In the genomic region with DNA sequence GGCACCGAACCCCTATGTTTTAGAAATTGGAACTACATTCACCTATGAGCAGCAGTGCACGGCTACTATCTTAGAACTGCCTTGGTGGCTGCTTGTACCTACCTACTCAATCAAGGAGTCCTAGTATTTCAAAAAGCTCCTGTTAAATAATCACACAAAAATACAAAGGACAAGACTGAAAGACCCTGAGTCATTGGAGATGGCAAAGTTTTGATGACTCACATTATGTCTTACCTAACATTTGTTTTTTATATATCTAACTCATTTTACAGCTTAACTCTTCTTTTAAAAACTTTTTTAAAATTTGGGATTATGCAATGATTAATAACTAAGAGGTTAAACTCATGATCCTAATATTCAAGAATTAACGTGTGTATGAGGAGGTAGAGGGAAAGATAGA, we compare ENCODE assay signal across 31 cellular contexts.
"Had no signal": no experiment of that assay in that cellular context is flagged by ENCODE, and none has a peak within 500 bp of the region (broad histone marks: within the 10 kb centered on the region; RNA-seq: fewer than 3 reads in every experiment).

No MANE protein-coding gene starts in this region.

- H3K4me2 ChIP-seq: neural progenitor cell, smooth muscle cell had no signal

- H3K27me3 ChIP-seq: heart right ventricle, neural progenitor cell, right atrium auricular region, uterus had no signal

- H3K4me3 ChIP-seq: coronary artery, heart right ventricle, lower lobe of right lung, neural progenitor cell, right atrium auricular region, smooth muscle cell, uterus had no signal

- H3K36me3 Mint-ChIP-seq: activated naive CD4-positive, alpha-beta T cell treated with anti-CD3 and anti-CD28 coated beads, Interleukin-2, amount 50 U/mL, for 72 hours; natural killer cell; neural progenitor cell; stimulated activated memory B cell treated with anti-CD40 and anti-IgM and Interleukin-4, amounts not matched to agents 10 μg/mL and 1 μg/mL and 100 μg/mL, for 72 hours; type B pancreatic cell had no signal

- H2AFZ ChIP-seq: neural progenitor cell, parathyroid adenoma had no signal

- H3K4me3 Mint-ChIP-seq: activated CD4-positive, alpha-beta T cell treated with anti-CD3 and anti-CD28 coated beads for 36 hours; activated T-cell treated with anti-CD3 and anti-CD28 coated beads, Interleukin-2, amount 50 U/mL, for 72 hours; natural killer cell; neural progenitor cell; stimulated activated memory B cell treated with anti-CD40 and anti-IgM and Interleukin-4, amounts not matched to agents 10 μg/mL and 1 μg/mL and 100 μg/mL, for 72 hours; stimulated activated naive CD8-positive, alpha-beta T cell treated with anti-CD3 and anti-CD28 coated beads, Interleukin-15, amount 100 ng/mL, for 72 hours; type B pancreatic cell had no signal

- H3K4me1 ChIP-seq: heart right ventricle, lower lobe of right lung, parathyroid adenoma, right atrium auricular region, uterus had no signal

- H3K27me3 Mint-ChIP-seq: activated CD4-positive, alpha-beta T cell treated with anti-CD3 and anti-CD28 coated beads for 36 hours; stimulated activated memory B cell treated with anti-CD40 and anti-IgM and Interleukin-4, amounts not matched to agents 10 μg/mL and 1 μg/mL and 100 μg/mL, for 72 hours; stimulated activated naive CD8-positive, alpha-beta T cell treated with anti-CD3 and anti-CD28 coated beads, Interleukin-15, amount 100 ng/mL, for 72 hours; type B pancreatic cell had no signal

- H3K36me3 ChIP-seq: heart right ventricle, lower lobe of right lung, neural progenitor cell, right atrium auricular region, uterus had no signal

- H3K27ac Mint-ChIP-seq: activated CD4-positive, alpha-beta T cell treated with anti-CD3 and anti-CD28 coated beads for 36 hours; activated naive CD4-positive, alpha-beta T cell treated with anti-CD3 and anti-CD28 coated beads, Interleukin-2, amount 50 U/mL, for 72 hours; activated T-cell treated with anti-CD3 and anti-CD28 coated beads, Interleukin-2, amount 50 U/mL, for 72 hours; natural killer cell; neural progenitor cell; stimulated activated memory B cell treated with anti-CD40 and anti-IgM and Interleukin-4, amounts not matched to agents 10 μg/mL and 1 μg/mL and 100 μg/mL, for 72 hours; type B pancreatic cell had no signal

- H3K9me3 Mint-ChIP-seq: neural progenitor cell, type B pancreatic cell had no signal

- H3K27ac ChIP-seq: coronary artery, heart right ventricle, lower lobe of right lung, neural progenitor cell, parathyroid adenoma, right atrium auricular region, uterus had no signal

- DNase-seq: activated CD4-positive, alpha-beta T cell treated with anti-CD3 and anti-CD28 coated beads for 36 hours; activated CD4-positive, alpha-beta T cell treated with anti-CD3 and anti-CD28 coated beads, Interleukin-2, amount 50 U/mL, for 4 hours; activated CD4-positive, CD25-positive, alpha-beta regulatory T cell; activated naive CD4-positive, alpha-beta T cell; activated T-cell treated with anti-CD3 and anti-CD28 coated beads for 4 hours; activated T-cell treated with anti-CD3 and anti-CD28 coated beads, Interleukin-2, amount 50 U/mL, for 72 hours; anterior cingulate cortex; cerebellar nuclear complex; foreskin melanocyte; heart right ventricle; kidney glomerular epithelial cell; lower lobe of right lung; mesendoderm; natural killer cell; occipital lobe; stimulated activated CD4-positive, alpha-beta T cell treated with anti-CD3 and anti-CD28 coated beads, Interleukin-1b, Interleukin-23, amount 100 ng/mL, for 48 hours; stimulated activated CD4-positive, alpha-beta T cell treated with anti-CD3 and anti-CD28 coated beads, Interleukin-4, amount 100 ng/mL, for 4 hours; stimulated activated CD8-positive, alpha-beta memory T cell treated with anti-CD3 and anti-CD28 coated beads, Interleukin-4, amount 100 ng/mL, for 48 hours; stimulated activated naive CD8-positive, alpha-beta T cell treated with anti-CD3 and anti-CD28 coated beads, Interleukin-15, amount 100 ng/mL, for 72 hours; substantia nigra; uterus had no signal

- ATAC-seq: activated CD4-positive, alpha-beta T cell treated with anti-CD3 and anti-CD28 coated beads for 36 hours; activated naive CD4-positive, alpha-beta T cell treated with anti-CD3 and anti-CD28 coated beads, Interleukin-2, amount 50 U/mL, for 72 hours; activated T-cell treated with anti-CD3 and anti-CD28 coated beads, Interleukin-2, amount 50 U/mL, for 72 hours; esophagus mucosa; heart right ventricle; left lobe of liver; lower lobe of right lung; natural killer cell; stimulated activated memory B cell treated with anti-CD40 and anti-IgM and Interleukin-4, amounts not matched to agents 10 μg/mL and 1 μg/mL and 100 μg/mL, for 72 hours; stimulated activated naive CD8-positive, alpha-beta T cell treated with anti-CD3 and anti-CD28 coated beads, Interleukin-15, amount 100 ng/mL, for 72 hours had no signal

- H3K79me2 ChIP-seq: parathyroid adenoma had no signal

- H3K4me1 Mint-ChIP-seq: activated CD4-positive, alpha-beta T cell treated with anti-CD3 and anti-CD28 coated beads for 36 hours; natural killer cell; neural progenitor cell; stimulated activated memory B cell treated with anti-CD40 and anti-IgM and Interleukin-4, amounts not matched to agents 10 μg/mL and 1 μg/mL and 100 μg/mL, for 72 hours; stimulated activated naive CD8-positive, alpha-beta T cell treated with anti-CD3 and anti-CD28 coated beads, Interleukin-15, amount 100 ng/mL, for 72 hours had no signal
